17 cellular contexts compared by ENCODE assay signal in the genomic region with DNA sequence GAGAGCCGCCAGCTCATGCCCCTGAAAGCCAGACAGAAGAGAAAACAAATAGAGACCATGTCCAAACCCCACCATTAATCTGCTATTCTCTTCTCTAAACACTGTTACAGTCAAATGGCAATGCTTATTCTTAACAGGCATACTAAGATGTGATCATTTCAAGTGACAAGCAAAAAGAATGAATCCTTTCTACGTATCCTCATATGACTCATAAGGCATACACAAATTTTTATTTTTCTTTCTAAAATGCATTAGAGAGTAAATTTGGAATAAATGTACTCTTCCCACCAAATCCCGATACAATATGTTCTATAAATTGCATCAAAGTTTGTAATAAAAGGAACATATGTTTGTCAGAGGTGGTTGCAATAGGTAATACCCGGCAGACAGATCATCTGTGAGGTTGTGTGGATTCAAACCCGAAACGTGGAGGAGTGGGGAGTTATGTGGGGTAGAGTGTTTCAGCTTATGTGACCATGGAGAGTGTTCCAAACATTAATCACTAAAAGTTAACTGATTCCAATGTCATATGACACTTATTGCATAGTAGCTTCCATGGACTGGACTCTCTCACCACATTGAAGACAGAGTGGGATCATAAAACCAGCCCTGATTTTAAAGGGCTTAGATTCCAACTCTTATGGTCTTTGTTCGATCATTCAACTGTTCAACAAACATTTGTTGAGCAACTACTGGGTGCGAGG.
DNase-seq lines count a peak whose midpoint lies in the region; ATAC-seq and TF ChIP-seq lines count a peak whose summit lies in the region.
"Had no signal": no experiment of that assay in that cellular context is flagged by ENCODE, and none has a peak within 500 bp of the region (broad histone marks: within the 10 kb centered on the region; RNA-seq: fewer than 3 reads in every experiment).

No MANE protein-coding gene starts in this region.

- H3K27ac ChIP-seq in MM.1S (ENCODE audit: low read length) (peak overlapping the region; percentile 86; the same call in 1 of the 2 replicates), fibroblast of lung (ENCODE audit: insufficient read depth, low read length) (no peak overlapping the region), subcutaneous abdominal adipose tissue (ENCODE audit: low read depth, low read length) (peak overlapping the region; percentile 51)
- H3K27ac ChIP-seq: cardiac muscle cell had no signal

- H3K4me1 ChIP-seq in MM.1S (ENCODE audit: low read length) (peaks cover 20% of the 10 kb centered on the region), fibroblast of lung (ENCODE audit: control insufficient read depth, extremely low read depth, insufficient read depth, low read length) (no peaks in the 10 kb centered on the region), subcutaneous abdominal adipose tissue (ENCODE audit: control insufficient read depth in 5 of 5, insufficient read depth in 5 of 5, low read length in 5 of 5) (peaks cover 0 to 14% (median 8%) of the 10 kb centered on the region in 5 donors)

- TF ChIP-seq CTCF in MM.1S (IDR thresholded peaks at IDR 0.05; ENCODE audit: low read length) (no peak), fibroblast of lung (conservative IDR thresholded peaks at IDR 0.05 in 1 of 2, IDR thresholded peaks at IDR 0.05 in 1 of 2; ENCODE audit: low read depth in 1 of 2, low read length in 2 of 2) (no peak)

- no peaks in the 10 kb centered on the region for H3K9me3 ChIP-seq in MM.1S (replicated peaks; ENCODE audit: insufficient read depth, low read length)
- H3K9me3 ChIP-seq in fibroblast of lung (ENCODE audit: control insufficient read depth, insufficient read depth, low read depth, low read length) = no peaks in the 10 kb centered on the region
- no peaks in the 10 kb centered on the region for H3K9me3 ChIP-seq in subcutaneous abdominal adipose tissue (ENCODE audit: control insufficient read depth in 5 of 5, low read length in 5 of 5)
- H3K9me3 ChIP-seq: gastroesophageal sphincter had no signal

- H3K36me3 ChIP-seq in MM.1S (replicated peaks; ENCODE audit: insufficient read depth, low read length) = no peaks in the 10 kb centered on the region
- H3K36me3 ChIP-seq in fibroblast of lung (ENCODE audit: control insufficient read depth, insufficient read depth, low read length) = no peaks in the 10 kb centered on the region
- H3K36me3 ChIP-seq in subcutaneous abdominal adipose tissue (ENCODE audit: control insufficient read depth in 5 of 5, insufficient read depth in 5 of 5, low read length in 5 of 5) = no peaks in the 10 kb centered on the region
- H3K36me3 ChIP-seq: cardiac muscle cell, gastroesophageal sphincter had no signal

- H3F3A ChIP-seq in MM.1S (ENCODE audit: insufficient read depth, low read length) = peaks cover 4% of the 10 kb centered on the region

- H3K79me2 ChIP-seq in MM.1S (ENCODE audit: low read length) (no peaks in the 10 kb centered on the region), fibroblast of lung (ENCODE audit: control insufficient read depth, insufficient read depth, low read length) (no peaks in the 10 kb centered on the region)

- no peaks in the 10 kb centered on the region for H4K20me1 ChIP-seq in MM.1S (ENCODE audit: insufficient read depth, low read length)
- no peaks in the 10 kb centered on the region for H4K20me1 ChIP-seq in fibroblast of lung (ENCODE audit: control insufficient read depth, extremely low read depth, insufficient read depth, low read length)

- H3K9me2 ChIP-seq in MM.1S (replicated peaks; ENCODE audit: insufficient read depth, low read length) = no peaks in the 10 kb centered on the region

- DNase-seq in MM.1S (no peak), fibroblast of lung (ENCODE audit: low read depth in 2 of 2) (peak; percentile 18 to 37), COLO829 (ENCODE audit: low spot score) (no peak)
- no peak for DNase-seq in activated CD4-positive, CD25-positive, alpha-beta regulatory T cell treated with anti-CD3 and anti-CD28 coated beads, Interleukin-2, amount 50 U/mL, for 72 hours
- DNase-seq in stimulated activated CD4-positive, alpha-beta T cell treated with anti-CD3 and anti-CD28 coated beads, Interleukin-2, amount 100 ng/mL, for 48 hours = no peak
- DNase-seq: DMS53; effector memory CD8-positive, alpha-beta T cell; NCI-H187; NCI-H526 treated with DMSO at 0.1 percent for 48 hours; stimulated activated naive CD4-positive, alpha-beta T cell treated with Interleukin-2 at 50 U/mL for 16 hours; T-cell had no signal

- no peak overlapping the region for H2AFZ ChIP-seq in MM.1S (ENCODE audit: low read length)
- H2AFZ ChIP-seq in fibroblast of lung (ENCODE audit: low read length) = no peak overlapping the region

- H3K4me3 ChIP-seq in MM.1S (ENCODE audit: low read length) (peak overlapping the region; percentile 46; the same call in 1 of the 2 replicates), fibroblast of lung (replicated peaks in 1 of 4; ENCODE audit: control extremely low read depth in 1 of 4, insufficient read depth in 1 of 4, low read depth in 3 of 4, low read length in 4 of 4) (no peak overlapping the region), subcutaneous abdominal adipose tissue (ENCODE audit: low read depth in 1 of 5, low read length in 5 of 5) (peak overlapping the region in 1 of 5 donors; percentile 48)
- H3K4me3 ChIP-seq: cardiac muscle cell, gastroesophageal sphincter, skin epidermis had no signal

- ATAC-seq in GM18867 (IDR thresholded peaks at IDR 0.05; ENCODE audit: unreplicated experiment) (peak; percentile 13), HG03342 (IDR thresholded peaks at IDR 0.05; ENCODE audit: unreplicated experiment) (no peak)
- ATAC-seq: effector memory CD8-positive, alpha-beta T cell; gastroesophageal sphincter; T-cell had no signal

- H3K4me2 ChIP-seq in MM.1S (ENCODE audit: low read depth, low read length) (peak overlapping the region; percentile 72), fibroblast of lung (ENCODE audit: extremely low read depth, insufficient read depth, low read length) (peak overlapping the region; percentile 39)

- peak overlapping the region; percentile 31; the same call in 1 of the 2 replicates for H3K9ac ChIP-seq in MM.1S (ENCODE audit: low read length)
- no peak overlapping the region for H3K9ac ChIP-seq in fibroblast of lung (ENCODE audit: insufficient read depth, low read length)
- no peak overlapping the region for H3K9ac ChIP-seq in subcutaneous abdominal adipose tissue (ENCODE audit: low read length in 5 of 5)

- H3K27me3 ChIP-seq in MM.1S (replicated peaks; ENCODE audit: insufficient read depth, low read length) = no peaks in the 10 kb centered on the region
- no peaks in the 10 kb centered on the region for H3K27me3 ChIP-seq in fibroblast of lung (ENCODE audit: control insufficient read depth, insufficient read depth, low read length)
- no peaks in the 10 kb centered on the region for H3K27me3 ChIP-seq in subcutaneous abdominal adipose tissue (ENCODE audit: control insufficient read depth in 5 of 5, insufficient read depth in 4 of 5, low read length in 5 of 5)
- H3K27me3 ChIP-seq: cardiac muscle cell, gastroesophageal sphincter had no signal

Comparison
In these comparisons a context has a peak if more than half of its experiments do, and no peak if none do; other contexts are left out.
1. DNase-seq: peak in fibroblast of lung (2 of 2); none in MM.1S (single experiment), COLO829 (single experiment), activated CD4-positive, CD25-positive, alpha-beta regulatory T cell treated with anti-CD3 and anti-CD28 coated beads, Interleukin-2, amount 50 U/mL, for 72 hours (single experiment) and stimulated activated CD4-positive, alpha-beta T cell treated with anti-CD3 and anti-CD28 coated beads, Interleukin-2, amount 100 ng/mL, for 48 hours (0 of 2).